Comparison of ENCODE assay signal across 8 cellular contexts in the genomic region with DNA sequence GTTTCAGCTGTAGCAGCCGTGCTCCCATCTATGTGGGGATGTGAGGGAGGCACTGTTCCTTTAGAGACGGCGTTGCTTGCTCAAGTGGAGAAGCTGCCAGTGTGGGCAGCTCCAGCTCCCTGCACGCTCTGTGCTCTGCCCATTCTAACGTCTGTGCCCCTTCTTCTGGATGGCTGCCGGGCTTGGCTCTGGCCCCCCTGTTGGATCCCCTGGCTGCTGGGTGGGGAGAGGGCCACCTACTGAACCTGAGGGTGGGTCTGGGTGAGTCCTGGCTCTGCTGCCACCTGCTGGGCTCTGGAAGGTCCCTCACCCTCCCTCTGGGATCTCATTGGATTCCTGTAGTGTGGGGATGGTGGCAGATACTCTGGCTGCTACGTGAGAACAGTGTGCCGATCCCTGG. TPM values are rescaled to one million over a fixed set of nuclear protein-coding genes. Genes with fewer than 3 reads are reported as not detected.
A peak's percentile ranks its signal among the peaks of the same experiment; 100 is the strongest.
DNase-seq lines count a peak whose midpoint lies in the region; ATAC-seq and TF ChIP-seq lines count a peak whose summit lies in the region.

No MANE protein-coding gene starts in this region.

- no peak overlapping the region for H3K4me3 Mint-ChIP-seq in activated naive CD8-positive, alpha-beta T cell treated with anti-CD3 and anti-CD28 coated beads, Interleukin-2, amount 10 ng/mL, durations not matched to agents 7 days and 5 days

- H3K36me3 ChIP-seq in heart left ventricle (peaks cover 0 to 39% (median 6%) of the 10 kb centered on the region in 9 donors), sigmoid colon (peaks cover 0 to 14% (median 0%) of the 10 kb centered on the region in 4 donors)

- peak overlapping the region in 1 of 12 donors; percentile 9 for H3K27ac ChIP-seq in heart left ventricle
- H3K27ac ChIP-seq in sigmoid colon = peak overlapping the region in 1 of 4 donors; percentile 25

- H3K27me3 Mint-ChIP-seq in activated naive CD8-positive, alpha-beta T cell treated with anti-CD3 and anti-CD28 coated beads, Interleukin-2, amount 10 ng/mL, durations not matched to agents 7 days and 5 days = no peaks in the 10 kb centered on the region

- H3K9me3 Mint-ChIP-seq in activated naive CD8-positive, alpha-beta T cell treated with anti-CD3 and anti-CD28 coated beads, Interleukin-2, amount 10 ng/mL, durations not matched to agents 7 days and 5 days = no peaks in the 10 kb centered on the region

- peaks cover 20% of the 10 kb centered on the region for H3K4me1 Mint-ChIP-seq in activated naive CD8-positive, alpha-beta T cell treated with anti-CD3 and anti-CD28 coated beads, Interleukin-2, amount 10 ng/mL, durations not matched to agents 7 days and 5 days

- ATAC-seq in activated naive CD8-positive, alpha-beta T cell treated with anti-CD3 and anti-CD28 coated beads, Interleukin-2, amount 10 ng/mL, durations not matched to agents 7 days and 5 days (ENCODE audit: low read depth) = no peak
- peak in 3 of 4 donors; percentile 39 to 49 (median 44) for ATAC-seq in heart left ventricle
- no peak for ATAC-seq in GM21619 (IDR thresholded peaks at IDR 0.05; ENCODE audit: unreplicated experiment)
- no peak for ATAC-seq in HG03378 (IDR thresholded peaks at IDR 0.05; ENCODE audit: unreplicated experiment)

- intact Hi-C loops in heart left ventricle (cut with DNase I) = loop anchor here in 3 of 10 donors (10.0 kb wide), 4 partner anchors 250 to 510 kb away; no protein-coding TSS in a partner anchor
- intact Hi-C loops in sigmoid colon (cut with DNase I) = no loop called here

- no peak overlapping the region for H3K4me3 ChIP-seq in heart left ventricle
- H3K4me3 ChIP-seq in sigmoid colon = no peak overlapping the region

- peak overlapping the region; percentile 38 for H3K27ac Mint-ChIP-seq in activated naive CD8-positive, alpha-beta T cell treated with anti-CD3 and anti-CD28 coated beads, Interleukin-2, amount 10 ng/mL, durations not matched to agents 7 days and 5 days

- 54 to 100% (median 55%) methylated on average over 1 to 8 of the region's 8 CpGs for WGBS in heart left ventricle, 4 donors
- 35 to 62% methylated on average over 8 of the region's 8 CpGs for WGBS in sigmoid colon, 2 donors

- H3K27me3 ChIP-seq in heart left ventricle = no peaks in the 10 kb centered on the region
- H3K27me3 ChIP-seq in sigmoid colon = no peaks in the 10 kb centered on the region

- TF ChIP-seq POLR2A in heart left ventricle (IDR thresholded peaks at IDR 0.05) = no peak
- no peak for TF ChIP-seq POLR2A in sigmoid colon (IDR thresholded peaks at IDR 0.05)

- H3K9me3 ChIP-seq in heart left ventricle (no peaks in the 10 kb centered on the region), sigmoid colon (no peaks in the 10 kb centered on the region)

- TF ChIP-seq CTCF in AG09319 (IDR thresholded peaks at IDR 0.05; ENCODE audit: low read depth, low read length) = peak; percentile 68
- peak; percentile 76 for TF ChIP-seq CTCF in GM12873 (IDR thresholded peaks at IDR 0.05; ENCODE audit: insufficient read depth, low read depth, low read length, missing control alignments)
- TF ChIP-seq CTCF in heart left ventricle (IDR thresholded peaks at IDR 0.05) = peak; percentile 32 to 68 (median 56)
- peak in 3 of 4 experiments; percentile 33 to 41 (median 35) for TF ChIP-seq CTCF in sigmoid colon (IDR thresholded peaks at IDR 0.05)

- no peak for DNase-seq in AG09319 (ENCODE audit: extremely low read depth, low read depth)
- peak; percentile 63 for DNase-seq in OCI-M2 (lab: John Stamatoyannopoulos, UW; ENCODE audit: unreplicated experiment)
- DNase-seq in activated naive CD8-positive, alpha-beta T cell treated with anti-CD3 and anti-CD28 coated beads, Interleukin-2, amount 10 ng/mL, durations not matched to agents 7 days and 5 days = no peak
- no peak for DNase-seq in heart left ventricle
- DNase-seq in sigmoid colon = no peak

- H3K36me3 Mint-ChIP-seq in activated naive CD8-positive, alpha-beta T cell treated with anti-CD3 and anti-CD28 coated beads, Interleukin-2, amount 10 ng/mL, durations not matched to agents 7 days and 5 days = peaks cover 7% of the 10 kb centered on the region

- peaks cover 0 to 61% (median 42%) of the 10 kb centered on the region in 12 donors for H3K4me1 ChIP-seq in heart left ventricle
- peaks cover 0 to 55% (median 36%) of the 10 kb centered on the region in 4 donors for H3K4me1 ChIP-seq in sigmoid colon

- TF ChIP-seq EP300 in sigmoid colon (IDR thresholded peaks at IDR 0.05) = no peak

- POLR2A ChIA-PET in activated naive CD8-positive, alpha-beta T cell treated with anti-CD3 and anti-CD28 coated beads, Interleukin-2, amount 10 ng/mL, durations not matched to agents 7 days and 5 days (lab: Charles Lee) = interaction anchor here (1.3 kb wide), 1 partner anchor 35 kb away, joined by 5 read pairs; a partner anchor contains a TSS

RNA-seq across cellular contexts. Expression of a gene that starts 5.0 kb away (rescaled TPM):
- total RNA-seq in activated naive CD8-positive, alpha-beta T cell treated with anti-CD3 and anti-CD28 coated beads, Interleukin-2, amount 10 ng/mL, durations not matched to agents 7 days and 5 days = 100 to 1,000 TPM; 183 to 193 TPM
- 10 to 100 TPM; 36.9 to 85.1 (median 46.1) TPM for total RNA-seq in heart left ventricle
- 10 to 100 TPM; 34.0 to 61.6 TPM for polyA plus RNA-seq in heart left ventricle
- 10 to 100 TPM; 38.0 to 69.8 (median 50.4) TPM for total RNA-seq in sigmoid colon
- polyA plus RNA-seq in sigmoid colon = 100 to 1,000 TPM; 138 to 159 (median 157) TPM

RNA-seq across cellular contexts. Expression of a gene that starts 19.2 kb away (rescaled TPM):
- not detected for total RNA-seq in activated naive CD8-positive, alpha-beta T cell treated with anti-CD3 and anti-CD28 coated beads, Interleukin-2, amount 10 ng/mL, durations not matched to agents 7 days and 5 days
- total RNA-seq in heart left ventricle (under 1 TPM in 2 of 9 donors, not detected in 7; 0.16 to 0.21 TPM), sigmoid colon (not detected)
- polyA plus RNA-seq in heart left ventricle (under 1 TPM in 1 of 2 donors, not detected in 1; 0.03 TPM), sigmoid colon (under 1 TPM in 1 of 3 donors, not detected in 2; 0.61 TPM)

RNA-seq across cellular contexts. Expression of a gene that starts 34.3 kb away (rescaled TPM):
- 10 to 100 TPM; 23.7 TPM for total RNA-seq in activated naive CD8-positive, alpha-beta T cell treated with anti-CD3 and anti-CD28 coated beads, Interleukin-2, amount 10 ng/mL, durations not matched to agents 7 days and 5 days
- total RNA-seq in heart left ventricle (10 to 100 TPM; 10.4 to 31.6 (median 15.3) TPM), sigmoid colon (10 to 100 TPM; 25.8 to 31.1 (median 27.6) TPM)
- polyA plus RNA-seq in heart left ventricle (10 to 100 TPM; 18.6 to 20.3 TPM), sigmoid colon (10 to 100 TPM; 12.7 to 31.7 (median 28.2) TPM)

RNA-seq across cellular contexts. Expression of a gene that starts 43.1 kb away (rescaled TPM):
- not detected for total RNA-seq in activated naive CD8-positive, alpha-beta T cell treated with anti-CD3 and anti-CD28 coated beads, Interleukin-2, amount 10 ng/mL, durations not matched to agents 7 days and 5 days
- total RNA-seq in heart left ventricle = not detected
- polyA plus RNA-seq in heart left ventricle = not detected
- not detected for total RNA-seq in sigmoid colon
- not detected for polyA plus RNA-seq in sigmoid colon

RNA-seq across cellular contexts. Expression of a gene that starts 48.6 kb away (rescaled TPM):
- 10 to 100 TPM; 29.6 to 31.1 TPM for total RNA-seq in activated naive CD8-positive, alpha-beta T cell treated with anti-CD3 and anti-CD28 coated beads, Interleukin-2, amount 10 ng/mL, durations not matched to agents 7 days and 5 days
- total RNA-seq in heart left ventricle (10 to 100 TPM in 1 of 9 donors, 1 to 10 TPM in 4, under 1 TPM in 4; 0.66 to 20.5 (median 1.2) TPM), sigmoid colon (1 to 10 TPM; 1.6 to 3.9 (median 3.2) TPM)
- polyA plus RNA-seq in heart left ventricle (1 to 10 TPM in 1 of 2 donors, under 1 TPM in 1; 0.91 to 1.2 TPM), sigmoid colon (1 to 10 TPM; 2.4 to 4.9 (median 3.5) TPM)

Comparison
In these comparisons a context has a peak if more than half of its experiments do, and no peak if none do; other contexts are left out.
1. ATAC-seq: peak in heart left ventricle (3 of 4); none in activated naive CD8-positive, alpha-beta T cell treated with anti-CD3 and anti-CD28 coated beads, Interleukin-2, amount 10 ng/mL, durations not matched to agents 7 days and 5 days (single experiment), GM21619 (single experiment) and HG03378 (single experiment).
2. Peak in every context shown above with its lines, with median percentiles within 50 percentile points of each other: CTCF ChIP-seq.